30 cellular contexts compared by ENCODE assay signal in the genomic region with DNA sequence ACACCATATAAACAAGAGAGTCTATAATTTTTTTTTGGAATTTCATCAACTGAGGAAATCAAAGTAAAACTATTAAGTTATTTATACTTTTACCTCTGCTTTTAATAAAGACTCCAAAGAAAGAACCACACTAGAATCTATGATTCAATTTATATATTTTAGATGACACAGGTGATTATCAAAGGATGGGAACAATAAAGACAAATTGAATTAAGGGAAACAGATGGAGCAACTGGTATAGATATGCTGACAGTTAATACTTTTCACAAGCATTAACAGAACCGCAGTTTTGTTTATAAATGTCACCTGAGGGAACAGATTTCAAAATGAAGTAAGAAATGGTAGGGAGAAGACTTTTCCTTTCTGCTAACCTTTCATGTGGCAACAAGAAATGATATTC.
"Had no signal": no experiment of that assay in that cellular context is flagged by ENCODE, and none has a peak within 500 bp of the region (broad histone marks: within the 10 kb centered on the region; RNA-seq: fewer than 3 reads in every experiment).

No MANE protein-coding gene starts in this region.

- H3K79me2 ChIP-seq: parathyroid adenoma had no signal

- H3K27ac ChIP-seq: neural progenitor cell, ovary, parathyroid adenoma, psoas muscle, right lobe of liver, skin epidermis, spleen, suprapubic skin, testis, tibial artery, transverse colon, upper lobe of left lung, vagina had no signal

- H3K4me2 ChIP-seq: neural progenitor cell, smooth muscle cell had no signal

- H3K9ac ChIP-seq: neural progenitor cell, parathyroid adenoma had no signal

- DNase-seq: naive thymus-derived CD8-positive, alpha-beta T cell; nephron progenitor cell; occipital lobe; ovary; posterior cingulate gyrus; psoas muscle; right cardiac atrium; right lobe of liver; spleen; stimulated activated CD4-positive, alpha-beta T cell treated with anti-CD3 and anti-CD28 coated beads, Interleukin-12 subunit alpha, Interleukin-12 subunit beta, amount 100 ng/mL, for 4 hours; stimulated activated CD4-positive, alpha-beta T cell treated with anti-CD3 and anti-CD28 coated beads, Interleukin-1b, Interleukin-23, amount 100 ng/mL, for 48 hours; stimulated activated CD4-positive, alpha-beta T cell treated with anti-CD3 and anti-CD28 coated beads, Interleukin-4, amount 100 ng/mL, for 1 hour; stimulated activated CD4-positive, alpha-beta T cell treated with anti-CD3 and anti-CD28 coated beads, Interleukin-4, amount 100 ng/mL, for 4 hours; stimulated activated CD8-positive, alpha-beta memory T cell treated with anti-CD3 and anti-CD28 coated beads, Interleukin-4, amount 100 ng/mL, for 48 hours; stimulated activated naive CD4-positive, alpha-beta T cell; stimulated activated naive CD8-positive, alpha-beta T cell treated with anti-CD3 and anti-CD28 coated beads, Interleukin-15, amount 100 ng/mL, for 72 hours; stimulated activated naive CD8-positive, alpha-beta T cell treated with anti-CD3 and anti-CD28 coated beads, Interleukin-15, Interleukin-2, amounts not matched to agents 100 U/mL and 50 U/mL, for 24 hours; substantia nigra; testis; tibial artery; transverse colon; upper lobe of left lung had no signal

- H3K36me3 ChIP-seq: neural progenitor cell, ovary, right lobe of liver, spleen, suprapubic skin, tibial artery, transverse colon, upper lobe of left lung, vagina had no signal

- H3K4me3 ChIP-seq: neural progenitor cell, ovary, psoas muscle, right lobe of liver, skin epidermis, smooth muscle cell, spleen, suprapubic skin, testis, tibial artery, transverse colon, upper lobe of left lung, vagina had no signal

- H3K27me3 ChIP-seq: neural progenitor cell, ovary, right lobe of liver, spleen, suprapubic skin, testis, tibial artery, transverse colon, upper lobe of left lung, vagina had no signal

- H3K4me1 ChIP-seq: neural progenitor cell, parathyroid adenoma, psoas muscle, right lobe of liver, spleen, suprapubic skin, testis, tibial artery, transverse colon, upper lobe of left lung, vagina had no signal

- H2AFZ ChIP-seq: neural progenitor cell, parathyroid adenoma had no signal

- H3K9me3 ChIP-seq: ovary, psoas muscle, right lobe of liver, suprapubic skin, testis, tibial artery, transverse colon, upper lobe of left lung, vagina had no signal

- ATAC-seq: naive thymus-derived CD8-positive, alpha-beta T cell; natural killer cell treated with Interleukin-12 subunit alpha and Interleukin-12 subunit beta and Interleukin-15 and Interleukin-18, amount 100 ng/mL, for 72 hours; psoas muscle; right cardiac atrium; right lobe of liver; stimulated activated memory B cell treated with anti-CD40 and anti-IgM and Interleukin-4, amounts not matched to agents 10 μg/mL and 1 μg/mL and 100 μg/mL, for 72 hours; stimulated activated naive CD8-positive, alpha-beta T cell treated with anti-CD3 and anti-CD28 coated beads, Interleukin-15, amount 100 ng/mL, for 72 hours; stimulated activated naive CD8-positive, alpha-beta T cell treated with anti-CD3 and anti-CD28 coated beads, Interleukin-15, Interleukin-2, amounts not matched to agents 100 U/mL and 50 U/mL, for 24 hours had no signal
